Comparison of ENCODE assay signal across 20 cellular contexts in the genomic region with DNA sequence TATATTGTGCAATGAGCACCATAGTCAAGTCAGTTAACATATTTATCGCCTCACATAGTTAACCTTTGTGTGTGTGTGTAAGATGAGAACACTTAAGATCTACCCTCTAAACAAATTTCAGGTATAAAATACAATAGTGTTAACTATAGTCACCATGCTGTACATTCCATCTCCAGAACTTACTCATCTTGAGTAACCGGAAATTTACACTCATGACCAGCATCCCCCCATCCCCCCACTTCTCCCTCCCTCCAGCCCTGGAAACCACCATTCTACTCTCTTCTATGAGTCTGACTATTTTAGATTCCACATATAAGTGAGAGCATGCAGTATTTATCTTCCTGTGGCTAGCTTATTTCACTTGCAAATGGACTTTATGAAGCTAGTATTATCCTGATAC. TPM values are rescaled to one million over a fixed set of nuclear protein-coding genes. Genes with fewer than 3 reads are reported as not detected.
A peak's percentile ranks its signal among the peaks of the same experiment; 100 is the strongest.
DNase-seq lines count a peak whose midpoint lies in the region; ATAC-seq and TF ChIP-seq lines count a peak whose summit lies in the region.
"Had no signal": no experiment of that assay in that cellular context is flagged by ENCODE, and none has a peak within 500 bp of the region (broad histone marks: within the 10 kb centered on the region; RNA-seq: fewer than 3 reads in every experiment).

No MANE protein-coding gene starts in this region.

- H3K36me3 ChIP-seq in brain microvascular endothelial cell (replicated peaks) (no peaks in the 10 kb centered on the region), H7 (replicated peaks; ENCODE audit: control insufficient read depth, insufficient read depth, low read length) (no peaks in the 10 kb centered on the region), gastrocnemius medialis (no peaks in the 10 kb centered on the region)
- H3K36me3 ChIP-seq: BLaER1 had no signal

- intact Hi-C loops in gastrocnemius medialis (cut with DNase I; ENCODE audit: low total_unique reads), result no loop called here

- no peaks in the 10 kb centered on the region for H3K4me1 ChIP-seq in gastrocnemius medialis
- H3K4me1 ChIP-seq: BLaER1 had no signal

- no peak overlapping the region for H3K4me3 ChIP-seq in brain microvascular endothelial cell (ENCODE audit: low read depth, low read length)
- no peak overlapping the region for H3K4me3 ChIP-seq in H7 (ENCODE audit: insufficient read depth, low read depth, low read length)
- H3K4me3 ChIP-seq in gastrocnemius medialis, result no peak overlapping the region
- H3K4me3 ChIP-seq: BLaER1 had no signal

- ATAC-seq in gastrocnemius medialis (no peak), GM21723 (IDR thresholded peaks at IDR 0.05; ENCODE audit: unreplicated experiment) (no peak)

- no peaks in the 10 kb centered on the region for H3K27me3 ChIP-seq in brain microvascular endothelial cell (replicated peaks)
- H3K27me3 ChIP-seq in H7 (ENCODE audit: control insufficient read depth, insufficient read depth, low read length), result no peaks in the 10 kb centered on the region
- no peaks in the 10 kb centered on the region for H3K27me3 ChIP-seq in gastrocnemius medialis
- H3K27me3 ChIP-seq: BLaER1 had no signal

- H3K27ac ChIP-seq in brain microvascular endothelial cell, result peak overlapping the region; percentile 28
- no peak overlapping the region for H3K27ac ChIP-seq in gastrocnemius medialis
- H3K27ac ChIP-seq: BLaER1, HL-60 had no signal

- no peaks in the 10 kb centered on the region for H3K9me3 ChIP-seq in gastrocnemius medialis

- in situ Hi-C loops in brain microvascular endothelial cell (cut with HindIII; ENCODE audit: low pct_ligation_motif_present, low sequenced_read_pairs) (no loop called here), gastrocnemius medialis (cut with MboI; ENCODE audit: low sequenced_read_pairs in 4 of 4) (no loop called here)

- TF ChIP-seq CTCF in brain microvascular endothelial cell (IDR thresholded peaks at IDR 0.05; ENCODE audit: low read depth, low read length, missing control alignments) (no peak), gastrocnemius medialis (IDR thresholded peaks at IDR 0.05 in 4 of 5, conservative IDR thresholded peaks at IDR 0.05 in 1 of 5) (no peak)

- DNase-seq in ELR (ENCODE audit: low read depth) (peak; percentile 76), NCI-H526 treated with DMSO at 0.1 percent for 48 hours (lab: John Stamatoyannopoulos, UW) (peak; percentile 75), brain microvascular endothelial cell (peak; percentile 69), kidney tubule cell (ENCODE audit: low spot score) (peak; percentile 9), H7 (no peak), gastrocnemius medialis (no peak)
- DNase-seq: CD4-positive, alpha-beta memory T cell; DMS153; H9; Karpas-422; MM.1S; NCI-H1092; NCI-H1436 treated with DMSO at 0.1 percent for 48 hours; NCI-H2029 treated with DMSO at 0.1 percent for 48 hours; NCI-H2171 treated with DMSO at 0.1 percent for 48 hours; NCI-H446 treated with DMSO at 0.1 percent for 48 hours; NCI-H774 had no signal

- no peak for TF ChIP-seq POLR2A in gastrocnemius medialis (IDR thresholded peaks at IDR 0.05)

RNA-seq across cellular contexts. Expression of gene ZNF354A, which starts 40.3 kb away (rescaled TPM):
- 19.4 and 26.0 TPM in 2 replicates for total RNA-seq in H7 (2014; rRNA removed; shearing (Covaris generic))
- total RNA-seq in gastrocnemius medialis, result 10 to 100 TPM in 2 of 4 donors, 1 to 10 TPM in 2; 9.1 to 11.7 (median 10.3) TPM

Comparison
In these comparisons a context has a peak if more than half of its experiments do, and no peak if none do; other contexts are left out.
1. DNase-seq: peak in ELR (single experiment), NCI-H526 treated with DMSO at 0.1 percent for 48 hours (single experiment), brain microvascular endothelial cell (single experiment) and kidney tubule cell (single experiment); none in H7 (single experiment) and gastrocnemius medialis (0 of 2).